8 cellular contexts compared by ENCODE assay signal in the genomic region with DNA sequence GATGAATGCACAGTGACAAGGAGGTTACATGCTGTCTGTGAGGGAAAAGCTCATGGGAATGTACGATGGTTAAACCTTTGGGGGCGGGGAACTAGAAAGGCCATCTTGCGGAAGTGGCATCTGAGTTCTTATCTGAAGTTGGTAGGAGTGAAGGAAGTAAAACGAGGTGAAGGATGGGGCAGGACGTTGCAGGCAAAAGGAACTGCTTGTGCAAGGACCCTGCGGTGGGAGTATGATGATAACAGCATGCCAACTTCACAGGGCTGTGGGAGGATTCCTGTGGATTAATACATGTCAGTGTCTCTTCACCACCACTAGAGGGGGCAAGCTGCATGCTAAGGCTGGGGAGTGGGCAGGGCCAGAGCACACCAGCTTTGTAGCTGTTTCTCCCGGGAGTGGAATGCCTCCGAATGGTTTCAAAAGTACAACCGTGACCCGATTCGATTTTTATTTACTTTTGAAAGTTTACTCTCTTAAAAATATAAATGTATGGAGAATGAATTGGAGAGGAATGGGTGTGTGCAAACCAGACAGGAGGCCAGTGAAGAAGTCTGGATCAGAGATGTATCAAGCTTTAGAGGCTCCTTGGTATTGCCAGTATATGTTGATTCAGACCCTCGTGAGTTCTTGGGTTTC.
DNase-seq lines count a peak whose midpoint lies in the region; ATAC-seq and TF ChIP-seq lines count a peak whose summit lies in the region.

No MANE protein-coding gene starts in this region.

- peak; percentile 90 for ATAC-seq in GM21423 (IDR thresholded peaks at IDR 0.05; ENCODE audit: unreplicated experiment)

- no peak overlapping the region for H3K27ac Mint-ChIP-seq in neural crest cell (ENCODE audit: unreplicated experiment)

- H3K36me3 ChIP-seq in OCI-LY1 (ENCODE audit: insufficient read depth, low read length) (peaks cover 92% of the 10 kb centered on the region), tibial artery (peaks cover 0 to 21% (median 0%) of the 10 kb centered on the region in 3 donors)

- H4K20me1 ChIP-seq in OCI-LY1 (ENCODE audit: insufficient read depth, low read length) = no peaks in the 10 kb centered on the region

- H3K9me3 ChIP-seq in OCI-LY1 (ENCODE audit: low read length) (no peaks in the 10 kb centered on the region), tibial artery (no peaks in the 10 kb centered on the region)

- peaks cover 27% of the 10 kb centered on the region for H3K36me3 Mint-ChIP-seq in neural crest cell (ENCODE audit: low read depth)

- H3K4me3 ChIP-seq in OCI-LY1 (ENCODE audit: low read depth, low read length, poor library complexity, severe bottlenecking) (no peak overlapping the region), tibial artery (peak overlapping the region in 1 of 2 donors; percentile 24)

- H3K27me3 Mint-ChIP-seq in neural crest cell (ENCODE audit: low read depth) = no peaks in the 10 kb centered on the region

- H3K27ac ChIP-seq in OCI-LY1 (ENCODE audit: low read depth, low read length, poor library complexity, severe bottlenecking) = no peak overlapping the region
- H3K27ac ChIP-seq in tibial artery = no peak overlapping the region

- H3K27me3 ChIP-seq in OCI-LY1 (ENCODE audit: insufficient read depth, low read length) (no peaks in the 10 kb centered on the region), tibial artery (no peaks in the 10 kb centered on the region)

- no peaks in the 10 kb centered on the region for H3K9me3 Mint-ChIP-seq in neural crest cell

- no peak overlapping the region for H2AFZ ChIP-seq in OCI-LY1 (ENCODE audit: low read length)

- H3K4me1 ChIP-seq in OCI-LY1 (ENCODE audit: insufficient read depth, low read length, severe bottlenecking) (peaks cover 15% of the 10 kb centered on the region), tibial artery (no peaks in the 10 kb centered on the region)

- no peak overlapping the region for H3K9ac ChIP-seq in OCI-LY1 (ENCODE audit: low read length)

- TF ChIP-seq CTCF in OCI-LY1 (IDR thresholded peaks at IDR 0.05; ENCODE audit: low read length) (peak; percentile 91), neural crest cell (conservative IDR thresholded peaks at IDR 0.05) (peak; percentile 94), tibial artery (IDR thresholded peaks at IDR 0.05) (peak; percentile 85 to 88)

- H3K4me1 Mint-ChIP-seq in neural crest cell = peaks cover 20% of the 10 kb centered on the region

- intact Hi-C loops in tibial artery (cut with DNase I; ENCODE audit: low total_unique reads) = no loop called here

- peak overlapping the region; percentile 50 for H3K4me3 Mint-ChIP-seq in neural crest cell

- no peaks in the 10 kb centered on the region for H3F3A ChIP-seq in OCI-LY1 (ENCODE audit: insufficient read depth, low read length)

- no peak overlapping the region for H3K4me2 ChIP-seq in OCI-LY1 (ENCODE audit: low read length)

- DNase-seq in DMS79 treated with DMSO at 0.1 percent for 48 hours (lab: John Stamatoyannopoulos, UW) (peak; percentile 3), HT1080 (ENCODE audit: low read depth) (peak; percentile 63), fibroblast of peridontal ligament (ENCODE audit: extremely low read depth) (peak; percentile 86), neural crest cell (ENCODE audit: low read depth, low spot score) (peak; percentile 43), tibial artery (peak; percentile 48 to 74)
- peak; percentile 56 to 69 for DNase-seq in activated T-cell treated with anti-CD3 and anti-CD28 coated beads, Interleukin-2, amount 50 U/mL, for 48 hours

- no peaks in the 10 kb centered on the region for H3K79me2 ChIP-seq in OCI-LY1 (ENCODE audit: insufficient read depth, low read length)

- H3K9me2 ChIP-seq in OCI-LY1 (ENCODE audit: low read depth, low read length) = no peaks in the 10 kb centered on the region

Comparison
In these comparisons a context has a peak if more than half of its experiments do, and no peak if none do; other contexts are left out.
1. DNase-seq: peak in every context shown above with its lines; median percentile 86 in fibroblast of peridontal ligament; 63 in HT1080; 62 in activated T-cell treated with anti-CD3 and anti-CD28 coated beads, Interleukin-2, amount 50 U/mL, for 48 hours; 61 in tibial artery; 43 in neural crest cell; 3 in DMS79 treated with DMSO at 0.1 percent for 48 hours.